Comparison of ENCODE assay signal across 14 cellular contexts in genomic region chr18:50986360-50987087, GRCh38.
A peak's percentile ranks its signal among the peaks of the same experiment; 100 is the strongest.
DNase-seq lines count a peak whose midpoint lies in the region; ATAC-seq and TF ChIP-seq lines count a peak whose summit lies in the region.
"Had no signal": no experiment of that assay in that cellular context is flagged by ENCODE, and none has a peak within 500 bp of the region (broad histone marks: within the 10 kb centered on the region; RNA-seq: fewer than 3 reads in every experiment).

No MANE protein-coding gene starts in this region.

- DNase-seq in ACHN (peak; percentile 68), HFF-Myc (ENCODE audit: extremely low read depth, low read depth) (peak; percentile 71), astrocyte of the hippocampus (ENCODE audit: low read depth, low spot score) (peak; percentile 38), iris pigment epithelial cell (ENCODE audit: low read depth) (peak; percentile 23)
- DNase-seq in stimulated activated CD4-positive, alpha-beta T cell treated with anti-CD3 and anti-CD28 coated beads, Interleukin-1b, Interleukin-23, amount 100 ng/mL, for 48 hours, result no peak
- DNase-seq in stimulated activated naive CD4-positive, alpha-beta T cell (lab: John Stamatoyannopoulos, UW), result no peak
- no peak for DNase-seq in NK-92 treated with Interleukin-12 subunit alpha and Interleukin-12 subunit beta, amount 100 ng/mL, for 24 hours (lab: John Stamatoyannopoulos, UW)
- DNase-seq: activated CD4-positive, alpha-beta T cell treated with anti-CD3 and anti-CD28 coated beads, Interleukin-2, amount 50 U/mL, for 4 hours; central memory CD4-positive, alpha-beta T cell; DND-41; erythroblast; T-helper 17 cell; upper lobe of right lung had no signal

- in situ Hi-C loops in ACHN (cut with HindIII; ENCODE audit: low pct_ligation_motif_present, low pct_unique_long_range_greater_than_20kb, low sequenced_read_pairs), result no loop called here

- H3K4me3 ChIP-seq in HFF-Myc (replicated peaks; ENCODE audit: low read depth, low read length), result no peak overlapping the region
- H3K4me3 ChIP-seq: upper lobe of right lung had no signal

- no peak for TF ChIP-seq CTCF in HFF-Myc (IDR thresholded peaks at IDR 0.05; ENCODE audit: low read depth, low read length, missing control alignments)

- ATAC-seq in GM21381 (IDR thresholded peaks at IDR 0.05; ENCODE audit: unreplicated experiment), result no peak
- ATAC-seq: T-helper 17 cell, upper lobe of right lung had no signal

Comparison
In these comparisons a context has a peak if more than half of its experiments do, and no peak if none do; other contexts are left out.
1. DNase-seq: peak in ACHN (single experiment), HFF-Myc (single experiment), astrocyte of the hippocampus (single experiment) and iris pigment epithelial cell (single experiment); none in stimulated activated CD4-positive, alpha-beta T cell treated with anti-CD3 and anti-CD28 coated beads, Interleukin-1b, Interleukin-23, amount 100 ng/mL, for 48 hours (single experiment), stimulated activated naive CD4-positive, alpha-beta T cell (0 of 6) and NK-92 treated with Interleukin-12 subunit alpha and Interleukin-12 subunit beta, amount 100 ng/mL, for 24 hours (single experiment).